8 cellular contexts compared by ENCODE assay signal in the genomic region with DNA sequence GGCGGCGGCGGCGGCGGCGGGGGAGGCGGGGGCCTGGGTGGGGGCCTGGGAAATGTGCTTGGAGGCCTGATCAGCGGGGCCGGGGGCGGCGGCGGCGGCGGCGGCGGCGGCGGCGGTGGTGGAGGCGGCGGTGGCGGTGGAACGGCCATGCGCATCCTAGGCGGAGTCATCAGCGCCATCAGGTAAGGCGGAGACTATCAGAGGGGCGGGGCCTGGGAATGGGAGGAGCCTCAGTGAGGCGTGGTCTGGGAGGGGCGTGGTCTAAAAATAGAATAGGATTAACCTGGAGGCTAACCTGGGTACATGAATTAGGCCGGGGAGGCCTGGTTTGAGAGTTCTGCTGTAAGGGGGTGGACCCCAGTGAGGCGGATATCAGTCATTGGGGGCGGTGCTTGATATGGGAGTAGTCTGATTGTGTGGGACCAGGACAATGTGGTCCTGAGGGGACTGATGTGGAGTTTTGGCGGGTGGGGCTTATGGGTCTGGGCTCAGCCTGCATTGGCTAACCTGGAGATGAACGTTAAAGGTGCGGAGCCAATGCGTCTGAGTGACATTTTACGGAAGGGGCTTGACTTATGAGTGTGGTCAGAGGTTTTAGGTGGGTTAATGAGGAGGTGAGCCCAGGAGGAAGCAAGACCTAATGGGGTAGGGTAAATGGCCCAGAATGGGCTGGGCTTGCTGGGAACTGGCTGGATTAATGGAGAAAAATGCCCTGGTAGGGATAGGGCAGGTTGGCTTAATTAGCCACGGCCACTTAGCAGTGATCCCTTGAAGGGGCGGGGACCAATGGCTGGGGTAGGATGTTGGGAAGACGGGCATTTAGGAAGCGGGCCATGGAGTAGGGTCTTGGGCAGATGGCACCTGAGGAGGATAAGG. TPM values are rescaled to one million over a fixed set of nuclear protein-coding genes. Genes with fewer than 3 reads are reported as not detected.
A peak's percentile ranks its signal among the peaks of the same experiment; 100 is the strongest.
DNase-seq lines count a peak whose midpoint lies in the region; ATAC-seq and TF ChIP-seq lines count a peak whose summit lies in the region.

No MANE protein-coding gene starts in this region.

- peaks cover 23% of the 10 kb centered on the region for H3K4me1 Mint-ChIP-seq in HFFc6 (ENCODE audit: low read depth)
- peaks cover 22% of the 10 kb centered on the region for H3K4me1 Mint-ChIP-seq in T-helper 17 cell

- H3K9me3 ChIP-seq in DOHH2 (ENCODE audit: control insufficient read depth, insufficient read depth, low read length) (no peaks in the 10 kb centered on the region), T-helper 17 cell (ENCODE audit: control insufficient read depth, low read length, poor library complexity, severe bottlenecking) (no peaks in the 10 kb centered on the region), right atrium auricular region (no peaks in the 10 kb centered on the region), prostate gland (no peaks in the 10 kb centered on the region), upper lobe of left lung (no peaks in the 10 kb centered on the region)

- H3K27me3 Mint-ChIP-seq in HFFc6 (ENCODE audit: insufficient read depth), result peaks cover 10% of the 10 kb centered on the region
- H3K27me3 Mint-ChIP-seq in T-helper 17 cell, result no peaks in the 10 kb centered on the region

- no peak for TF ChIP-seq CTCF in DOHH2 (IDR thresholded peaks at IDR 0.05; ENCODE audit: low read depth, low read length, poor library complexity, severe bottlenecking)
- no peak for TF ChIP-seq CTCF in HFFc6 (IDR thresholded peaks at IDR 0.05)
- TF ChIP-seq CTCF in right atrium auricular region (IDR thresholded peaks at IDR 0.05), result no peak
- TF ChIP-seq CTCF in prostate gland (IDR thresholded peaks at IDR 0.05), result no peak
- no peak for TF ChIP-seq CTCF in upper lobe of left lung (IDR thresholded peaks at IDR 0.05)

- DNase-seq in HFFc6, result peak; percentile 72
- peak; percentile 76 for DNase-seq in NCI-H146 treated with DMSO at 0.1 percent for 48 hours (lab: John Stamatoyannopoulos, UW; ENCODE audit: unreplicated experiment)
- peak; percentile 79 to 91 (median 88) for DNase-seq in T-helper 17 cell
- DNase-seq in amniotic stem cell (lab: John Stamatoyannopoulos, UW), result peak; percentile 36
- peak; percentile 92 for DNase-seq in right atrium auricular region (ENCODE audit: low spot score)
- peak; percentile 84 for DNase-seq in prostate gland (ENCODE audit: low spot score)
- DNase-seq in upper lobe of left lung, result peak; percentile 93 to 94

- 26% methylated on average over 33 of the region's 42 CpGs for WGBS in prostate gland
- 30 to 43% methylated on average over 22 to 31 of the region's 42 CpGs for WGBS in upper lobe of left lung, 2 donors

- H4K20me1 ChIP-seq in DOHH2 (ENCODE audit: control insufficient read depth, insufficient read depth, low read depth, low read length), result peaks cover 3% of the 10 kb centered on the region; the same call in 1 of the 2 replicates

- H3K9me3 Mint-ChIP-seq in HFFc6, result peaks cover 5% of the 10 kb centered on the region

- H3K36me3 ChIP-seq in DOHH2 (ENCODE audit: control insufficient read depth, low read length), result peaks cover 34% of the 10 kb centered on the region
- H3K36me3 ChIP-seq in right atrium auricular region, result peaks cover 41% of the 10 kb centered on the region
- peaks cover 11 to 15% of the 10 kb centered on the region in 2 donors for H3K36me3 ChIP-seq in prostate gland
- H3K36me3 ChIP-seq in upper lobe of left lung, result peaks cover 27 to 44% (median 38%) of the 10 kb centered on the region in 4 donors

- H3K79me2 ChIP-seq in DOHH2 (ENCODE audit: control insufficient read depth, low read length), result peaks cover 22% of the 10 kb centered on the region

- H3K27ac ChIP-seq in DOHH2 (ENCODE audit: low read depth, low read length) (peak overlapping the region; percentile 67; the same call in 1 of the 2 replicates), right atrium auricular region (peak overlapping the region; percentile 97 to 100), prostate gland (peak overlapping the region; percentile 92 to 96), upper lobe of left lung (peak overlapping the region; percentile 96 to 100 (median 98))

- H3K4me1 ChIP-seq in DOHH2 (ENCODE audit: control insufficient read depth, low read length) (peaks cover 11% of the 10 kb centered on the region), right atrium auricular region (peaks cover 0 to 30% of the 10 kb centered on the region in 2 donors), prostate gland (replicated peaks) (peaks cover 11% of the 10 kb centered on the region), upper lobe of left lung (peaks cover 15 to 34% (median 24%) of the 10 kb centered on the region in 4 donors)

- H3K36me3 Mint-ChIP-seq in HFFc6 (ENCODE audit: low read depth) (peaks cover 36% of the 10 kb centered on the region), T-helper 17 cell (ENCODE audit: low read depth) (peaks cover 5% of the 10 kb centered on the region)

- no peaks in the 10 kb centered on the region for H3K27me3 ChIP-seq in DOHH2 (ENCODE audit: control insufficient read depth, low read length)
- H3K27me3 ChIP-seq in right atrium auricular region, result no peaks in the 10 kb centered on the region
- no peaks in the 10 kb centered on the region for H3K27me3 ChIP-seq in prostate gland (replicated peaks; ENCODE audit: insufficient read depth)
- H3K27me3 ChIP-seq in upper lobe of left lung, result no peaks in the 10 kb centered on the region

- H3K4me3 ChIP-seq in DOHH2 (ENCODE audit: low read length) (peak overlapping the region; percentile 84), right atrium auricular region (peak overlapping the region; percentile 80 to 99), prostate gland (peak overlapping the region; percentile 59 to 87), upper lobe of left lung (peak overlapping the region; percentile 59 to 93 (median 80))

- peak; percentile 77 for TF ChIP-seq POLR2A in prostate gland (IDR thresholded peaks at IDR 0.05)
- peak in 3 of 4 donors; percentile 20 to 67 (median 59) for TF ChIP-seq POLR2A in upper lobe of left lung (IDR thresholded peaks at IDR 0.05)

- ATAC-seq in T-helper 17 cell (peak; percentile 85), upper lobe of left lung (ENCODE audit: low FRiP score in 2 of 2) (peak; percentile 80 to 88)

- peak overlapping the region; percentile 97 for H3K27ac Mint-ChIP-seq in HFFc6
- peak overlapping the region; percentile 95 for H3K27ac Mint-ChIP-seq in T-helper 17 cell

- no peak for TF ChIP-seq EP300 in upper lobe of left lung (IDR thresholded peaks at IDR 0.05)

- intact Hi-C loops in prostate gland (cut with DNase I), result no loop called here

- no peaks in the 10 kb centered on the region for H3F3A ChIP-seq in DOHH2 (ENCODE audit: control insufficient read depth, insufficient read depth)

- H3K4me3 Mint-ChIP-seq in HFFc6 (peak overlapping the region; percentile 98), T-helper 17 cell (peak overlapping the region; percentile 95)

- H3K9me2 ChIP-seq in DOHH2 (replicated peaks; ENCODE audit: control insufficient read depth, low read length), result no peaks in the 10 kb centered on the region

- H3K4me2 ChIP-seq in DOHH2 (ENCODE audit: low read length), result peak overlapping the region; percentile 85

RNA-seq across cellular contexts. Expression of gene CAPNS1, which starts 1.4 kb away (rescaled TPM):
- total RNA-seq in HFFc6 (2021; fragmentation: NEBNext Ultra II Directional; extraction: Animal tissue kit (Norgen Biotek cat#: 25700)), result 1,000 to 10,000 TPM; 1,039 to 1,309 (median 1,209) TPM
- 100 to 1,000 TPM; 323 to 327 TPM for total RNA-seq in T-helper 17 cell
- total RNA-seq in right atrium auricular region, result 100 to 1,000 TPM; 222 to 238 TPM
- 100 to 1,000 TPM; 168 to 196 TPM for total RNA-seq in prostate gland
- total RNA-seq in upper lobe of left lung, result 100 to 1,000 TPM; 144 to 746 (median 340) TPM

RNA-seq across cellular contexts. Expression of gene COX7A1, which starts 11.0 kb away (rescaled TPM):
- 100 to 1,000 TPM in 2 of 6 experiments, 10 to 100 TPM in 4; 59.8 to 139 (median 85.5) TPM for total RNA-seq in HFFc6 (2021; fragmentation: NEBNext Ultra II Directional; extraction: Animal tissue kit (Norgen Biotek cat#: 25700))
- total RNA-seq in T-helper 17 cell, result not detected
- 100 to 1,000 TPM; 136 to 347 TPM for total RNA-seq in right atrium auricular region
- 10 to 100 TPM in 1 of 2 donors, 1 to 10 TPM in 1; 6.5 to 28.8 TPM for total RNA-seq in prostate gland
- 10 to 100 TPM in 5 of 6 donors, not detected in 1; 12.4 to 95.1 (median 24.0) TPM for total RNA-seq in upper lobe of left lung

RNA-seq across cellular contexts. Expression of gene TBCB, which starts 26.0 kb away (rescaled TPM):
- 100 to 1,000 TPM; 229 to 266 (median 243) TPM for total RNA-seq in HFFc6 (2021; fragmentation: NEBNext Ultra II Directional; extraction: Animal tissue kit (Norgen Biotek cat#: 25700))
- total RNA-seq in T-helper 17 cell (100 to 1,000 TPM; 127 to 131 TPM), right atrium auricular region (100 to 1,000 TPM; 107 to 110 TPM), prostate gland (100 to 1,000 TPM; 119 to 212 TPM), upper lobe of left lung (100 to 1,000 TPM in 4 of 6 donors, 10 to 100 TPM in 2; 31.4 to 151 (median 109) TPM)

RNA-seq across cellular contexts. Expression of gene POLR2I, which starts 26.6 kb away (rescaled TPM):
- 10 to 100 TPM; 64.1 to 75.1 (median 69.2) TPM for total RNA-seq in HFFc6 (2021; fragmentation: NEBNext Ultra II Directional; extraction: Animal tissue kit (Norgen Biotek cat#: 25700))
- total RNA-seq in T-helper 17 cell, result 10 to 100 TPM; 26.4 to 28.2 TPM
- total RNA-seq in right atrium auricular region, result 100 to 1,000 TPM in 1 of 2 donors, 10 to 100 TPM in 1; 76.9 to 121 TPM
- total RNA-seq in prostate gland, result 10 to 100 TPM; 45.6 to 56.7 TPM
- 10 to 100 TPM; 36.2 to 81.7 (median 53.7) TPM for total RNA-seq in upper lobe of left lung

RNA-seq across cellular contexts. Expression of gene OVOL3, which starts 30.3 kb away (rescaled TPM):
- total RNA-seq in HFFc6 (2021; fragmentation: NEBNext Ultra II Directional; extraction: Animal tissue kit (Norgen Biotek cat#: 25700)), result not detected
- total RNA-seq in T-helper 17 cell (not detected), right atrium auricular region (not detected), prostate gland (not detected), upper lobe of left lung (not detected)

Comparison
In these comparisons a context has a peak if more than half of its experiments do, and no peak if none do; other contexts are left out.
1. Peak in every context shown above with its lines: DNase-seq, ATAC-seq, H3K4me3 ChIP-seq and H3K27ac ChIP-seq.
2. DNase-seq: peak in every context shown above with its lines; median percentile 94 in upper lobe of left lung; 92 in right atrium auricular region; 88 in T-helper 17 cell; 84 in prostate gland; 76 in NCI-H146 treated with DMSO at 0.1 percent for 48 hours; 72 in HFFc6; 36 in amniotic stem cell.